ENCODE assay signal across 21 cellular contexts in genomic region chr9:75739884-75740611, GRCh38.
"Had no signal": no experiment of that assay in that cellular context is flagged by ENCODE, and none has a peak within 500 bp of the region (broad histone marks: within the 10 kb centered on the region; RNA-seq: fewer than 3 reads in every experiment).

No MANE protein-coding gene starts in this region.

- H3K27ac ChIP-seq: brain microvascular endothelial cell, transverse colon, uterus had no signal

- H3K4me3 ChIP-seq: transverse colon, uterus had no signal

- H3K4me1 ChIP-seq: transverse colon, uterus had no signal

- ATAC-seq: activated CD4-positive, CD25-positive, alpha-beta regulatory T cell treated with anti-CD3 and anti-CD28 coated beads, Interleukin-2, amount 50 U/mL, for 24 hours; esophagus mucosa; natural killer cell; stimulated activated naive CD8-positive, alpha-beta T cell treated with anti-CD3 and anti-CD28 coated beads, Interleukin-15, Interleukin-2, amounts not matched to agents 100 U/mL and 50 U/mL, for 24 hours had no signal

- DNase-seq: activated CD4-positive, alpha-beta T cell treated with anti-CD3 and anti-CD28 coated beads, Interleukin-2, amount 50 U/mL, for 1 hour; activated CD8-positive, alpha-beta memory T cell treated with anti-CD3 and anti-CD28 coated beads, Interleukin-2, amount 50 U/mL, for 48 hours; activated effector memory CD4-positive, alpha-beta T cell treated with Interleukin-2 at 50 U/mL for 16 hours; activated naive CD4-positive, alpha-beta T cell treated with anti-CD3 and anti-CD28 coated beads, Interleukin-2, amount 50 U/mL, for 16 hours; activated T-cell treated with anti-CD3 and anti-CD28 coated beads, Interleukin-2, amount 50 U/mL, for 48 hours; aorta; brain microvascular endothelial cell; cortex of kidney; effector CD4-positive, alpha-beta T cell; immature natural killer cell; kidney glomerular epithelial cell; mesendoderm; natural killer cell; stimulated activated naive CD8-positive, alpha-beta T cell treated with anti-CD3 and anti-CD28 coated beads, Interleukin-15, Interleukin-2, amounts not matched to agents 100 U/mL and 50 U/mL, for 24 hours; substantia nigra; T-helper 1 cell; T1000; transverse colon had no signal

- H3K27me3 ChIP-seq: brain microvascular endothelial cell, transverse colon, uterus had no signal

- H3K36me3 ChIP-seq: brain microvascular endothelial cell, transverse colon, uterus had no signal

- H3K9me3 ChIP-seq: transverse colon, uterus had no signal
